ENCODE assay signal across 31 cellular contexts in the genomic region with DNA sequence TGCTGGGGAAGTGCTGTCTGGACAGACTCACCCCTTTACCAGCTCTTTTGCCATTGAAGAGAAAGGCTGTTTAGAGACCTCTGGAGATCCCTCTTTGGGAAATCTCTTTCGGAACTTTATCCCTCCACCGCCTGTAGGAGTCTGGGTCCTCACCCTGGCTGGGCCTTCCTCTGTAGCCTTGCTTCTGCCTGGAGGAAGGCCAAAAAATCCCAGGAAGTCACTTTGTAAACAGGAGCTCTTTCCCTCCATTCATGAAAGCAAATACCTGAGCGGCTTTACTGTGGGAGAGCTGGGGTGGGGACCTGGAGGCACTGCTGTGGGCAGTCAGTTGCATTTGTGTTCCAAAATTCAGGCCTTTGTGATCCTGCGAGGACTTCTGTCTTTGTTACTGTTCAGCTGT.
A peak's percentile ranks its signal among the peaks of the same experiment; 100 is the strongest.
DNase-seq lines count a peak whose midpoint lies in the region; ATAC-seq, FAIRE-seq and TF ChIP-seq lines count a peak whose summit lies in the region.
"Had no signal": no experiment of that assay in that cellular context is flagged by ENCODE, and none has a peak within 500 bp of the region (broad histone marks: within the 10 kb centered on the region; RNA-seq: fewer than 3 reads in every experiment).

No MANE protein-coding gene starts in this region.

- no peak overlapping the region for H3K56ac ChIP-seq in H1 (replicated peaks; ENCODE audit: insufficient read length, low read depth, low read length)

- TF ChIP-seq CTCF in mammary epithelial cell (conservative IDR thresholded peaks at IDR 0.05 in 1 of 2, IDR thresholded peaks at IDR 0.05 in 1 of 2; ENCODE audit: extremely low read depth in 1 of 2, insufficient read depth in 1 of 2, low read depth in 1 of 2, low read length in 2 of 2) (no peak), H1 (IDR thresholded peaks at IDR 0.05; ENCODE audit: control extremely low read depth in 1 of 3, insufficient read depth in 1 of 3, low read depth in 1 of 3, low read length in 3 of 3) (no peak)

- no peak for ATAC-seq in HG03520 (IDR thresholded peaks at IDR 0.05; ENCODE audit: unreplicated experiment)
- ATAC-seq: esophagus mucosa; foreskin keratinocyte; heart left ventricle; lower lobe of right lung; sciatic nerve; stimulated activated naive B cell treated with anti-CD40 and anti-IgM and Interleukin-4, amounts not matched to agents 10 μg/mL and 1 μg/mL and 100 μg/mL, for 72 hours had no signal

- no peak overlapping the region for H2BK120ac ChIP-seq in H1 (replicated peaks; ENCODE audit: low read depth, low read length)

- H4K8ac ChIP-seq in H1 (ENCODE audit: extremely low read depth, insufficient read depth, low read length): no peak overlapping the region

- no peaks in the 10 kb centered on the region for H3K27me3 ChIP-seq in mammary epithelial cell (ENCODE audit: insufficient read depth, low read length)
- H3K27me3 ChIP-seq in H1 (replicated peaks in 1 of 4; ENCODE audit: control insufficient read depth in 3 of 4, extremely low read depth in 1 of 4, insufficient read depth in 3 of 4, low read length in 3 of 4): no peaks in the 10 kb centered on the region
- H3K27me3 ChIP-seq: foreskin keratinocyte, heart left ventricle, suprapubic skin, uterus had no signal

- no peak overlapping the region for H3K27ac ChIP-seq in mammary epithelial cell (ENCODE audit: insufficient read depth, low read depth, low read length)
- no peak overlapping the region for H3K27ac ChIP-seq in H1 (ENCODE audit: low read depth, low read length)
- H3K27ac ChIP-seq: foreskin keratinocyte, heart left ventricle, lower lobe of right lung, suprapubic skin, uterus had no signal

- POLR2A ChIA-PET in H1 (lab: Charles Lee; ENCODE audit: partially characterized antibody): no interaction called here

- dilution Hi-C loops in mammary epithelial cell (cut with HindIII; ENCODE audit: low sequenced_read_pairs): no loop called here

- no peaks in the 10 kb centered on the region for H3K79me1 ChIP-seq in H1 (ENCODE audit: low read depth, low read length)

- H3K9ac ChIP-seq in mammary epithelial cell (ENCODE audit: insufficient read depth, low read length) (no peak overlapping the region), H1 (replicated peaks in 1 of 4; ENCODE audit: extremely low read depth in 1 of 4, low read depth in 3 of 4, low read length in 3 of 4) (no peak overlapping the region)
- H3K9ac ChIP-seq: SK-N-SH had no signal

- H2BK15ac ChIP-seq in H1 (ENCODE audit: low read length): no peak overlapping the region

- BruUV-seq in mammary epithelial cell (replicated peaks; lab: Mats Ljungman, UMichigan): no TSS peak

- no peaks in the 10 kb centered on the region for H3K23me2 ChIP-seq in H1 (ENCODE audit: low read depth, low read length)

- H3K9me3 ChIP-seq in mammary epithelial cell (replicated peaks; ENCODE audit: insufficient read depth, low read length) (no peaks in the 10 kb centered on the region), H1 (ENCODE audit: insufficient read depth in 2 of 2, low read depth in 1 of 2, low read length in 1 of 2) (peaks cover 4 to 8% of the 10 kb centered on the region in 2 experiments; a peak in 1 of 4 replicates)
- H3K9me3 ChIP-seq: lower lobe of right lung, SK-N-SH, suprapubic skin, uterus had no signal

- peak; percentile 39 to 79 for DNase-seq in T47D (ENCODE audit: low read depth in 1 of 2, low spot score in 1 of 2)
- DNase-seq in mammary epithelial cell: no peak
- peak; percentile 78 for DNase-seq in NCI-H146 treated with DMSO at 0.1 percent for 48 hours (lab: John Stamatoyannopoulos, UW; ENCODE audit: unreplicated experiment)
- no peak for DNase-seq in H1 (ENCODE audit: low read depth in 1 of 2, low spot score in 2 of 2)
- no peak for DNase-seq in iPS-NIHi11 (ENCODE audit: low spot score)
- no peak for DNase-seq in NCI-H1092 (lab: John Stamatoyannopoulos, UW)
- DNase-seq in stimulated activated CD4-positive, alpha-beta T cell treated with anti-CD3 and anti-CD28 coated beads, Interleukin-1b, Interleukin-23, amount 100 ng/mL, for 48 hours: no peak
- DNase-seq: activated CD4-positive, alpha-beta memory T cell treated with anti-CD3 and anti-CD28 coated beads for 36 hours; activated CD4-positive, CD25-positive, alpha-beta regulatory T cell treated with anti-CD3 and anti-CD28 coated beads, Interleukin-2, amount 50 U/mL, for 72 hours; CD4-positive, alpha-beta memory T cell; DMS79; effector memory CD4-positive, alpha-beta T cell; foreskin keratinocyte; heart left ventricle; lower lobe of right lung; MV-4-11; NCI-H1694 treated with DMSO at 0.1 percent for 48 hours; NCI-H2227 treated with DMSO at 0.1 percent for 48 hours; posterior cingulate gyrus; SK-N-SH; stimulated activated CD4-positive, alpha-beta T cell treated with anti-CD3 and anti-CD28 coated beads, Interleukin-12 subunit alpha, Interleukin-12 subunit beta, amount 100 ng/mL, for 4 hours; stimulated activated CD4-positive, alpha-beta T cell treated with anti-CD3 and anti-CD28 coated beads, Interleukin-4, amount 100 ng/mL, for 24 hours; stimulated activated naive B cell treated with anti-CD40 and anti-IgM and Interleukin-4, amounts not matched to agents 10 μg/mL and 1 μg/mL and 100 μg/mL, for 72 hours; uterus had no signal

- H2BK20ac ChIP-seq in H1 (ENCODE audit: low read length): no peak overlapping the region

- FAIRE-seq in H1 (lab: Jason Lieb, UNC): no peak
- FAIRE-seq: A204.1, colon, GM19239 had no signal

- no peaks in the 10 kb centered on the region for H3K36me3 ChIP-seq in mammary epithelial cell (ENCODE audit: insufficient read depth, low read length)
- no peaks in the 10 kb centered on the region for H3K36me3 ChIP-seq in H1 (ENCODE audit: control insufficient read depth in 2 of 4, insufficient read depth in 4 of 4, low read length in 3 of 4)
- H3K36me3 ChIP-seq: heart left ventricle, lower lobe of right lung, suprapubic skin, uterus had no signal

- 64% methylated on average over 4 of the region's 4 CpGs for WGBS in mammary epithelial cell (ENCODE audit: low coverage, missing lambda C conversion rate)
- 51% methylated on average over 4 of the region's 4 CpGs; no CpG with 5 or more reads in 1 of the 2 experiments for WGBS in H1 (ENCODE audit: extremely low coverage in 1 of 2, insufficient coverage in 1 of 2, insufficient read length in 1 of 2, insufficient replicate concordance in 2 of 2, low coverage in 1 of 2, low lambda C conversion rate in 2 of 2, missing lambda C conversion rate in 1 of 2), 2 experiments

- H3K79me2 ChIP-seq in mammary epithelial cell (ENCODE audit: insufficient read depth, low read length) (no peaks in the 10 kb centered on the region), H1 (ENCODE audit: control insufficient read depth in 1 of 2, insufficient read depth in 2 of 2, low read length in 2 of 2) (no peaks in the 10 kb centered on the region)

- H3K18ac ChIP-seq in H1 (ENCODE audit: extremely low read depth, low read length): no peak overlapping the region

- no peak overlapping the region for H2BK5ac ChIP-seq in H1 (ENCODE audit: low read depth, low read length)

- TF ChIP-seq RAD21 in H1 (IDR thresholded peaks at IDR 0.05 in 1 of 2, conservative IDR thresholded peaks at IDR 0.05 in 1 of 2; ENCODE audit: low read depth in 2 of 2, low read length in 2 of 2): no peak

- no peak for TF ChIP-seq EP300 in H1 (IDR thresholded peaks at IDR 0.05; ENCODE audit: borderline replicate concordance in 1 of 2, low read depth in 2 of 2, low read length in 2 of 2)

- no peak overlapping the region for H2AK5ac ChIP-seq in H1 (ENCODE audit: low read depth, low read length)

- no peak overlapping the region for H3K4me2 ChIP-seq in mammary epithelial cell (ENCODE audit: insufficient read depth, low read depth, low read length)
- no peak overlapping the region; a peak in 1 of 4 replicates for H3K4me2 ChIP-seq in H1 (ENCODE audit: insufficient read depth in 1 of 2, low read depth in 2 of 2, low read length in 2 of 2)
- H3K4me2 ChIP-seq: SK-N-SH had no signal

- H2AFZ ChIP-seq in mammary epithelial cell (ENCODE audit: low read depth, low read length) (no peak overlapping the region), H1 (ENCODE audit: low read length) (no peak overlapping the region)

- H3K4me3 ChIP-seq in mammary epithelial cell (replicated peaks in 1 of 3; ENCODE audit: insufficient read depth in 1 of 3, low read depth in 2 of 3, low read length in 3 of 3) (no peak overlapping the region), H1 (ENCODE audit: extremely low read depth in 1 of 4, insufficient read depth in 2 of 4, low read depth in 3 of 4, low read length in 4 of 4) (no peak overlapping the region)
- H3K4me3 ChIP-seq: heart left ventricle, lower lobe of right lung, suprapubic skin, uterus had no signal

- no peaks in the 10 kb centered on the region for H4K20me1 ChIP-seq in mammary epithelial cell (ENCODE audit: insufficient read depth, low read length)
- H4K20me1 ChIP-seq in H1 (replicated peaks in 1 of 2; ENCODE audit: control insufficient read depth in 1 of 2, insufficient read depth in 2 of 2, low read length in 2 of 2): no peaks in the 10 kb centered on the region

- H3K14ac ChIP-seq in H1 (ENCODE audit: insufficient read length): no peak overlapping the region

- H4K91ac ChIP-seq in H1 (replicated peaks; ENCODE audit: insufficient read length, low read length): no peak overlapping the region

- intact Hi-C loops in mammary epithelial cell (cut with micrococcal nuclease): no loop called here

- CTCF ChIA-PET in mammary epithelial cell (lab: Charles Lee; ENCODE audit: low non-redundant PET): no interaction called here
- CTCF ChIA-PET in H1 (lab: Charles Lee; ENCODE audit: partially characterized antibody): interaction anchor here (0.8 to 1.2 kb wide), 2 partner anchors 14 to 466 kb away, joined by 3 read pairs; no protein-coding TSS in a partner anchor

- in situ Hi-C loops in T47D (cut with HindIII; ENCODE audit: low pct_unique_long_range_greater_than_20kb, low sequenced_read_pairs) (no loop called here), mammary epithelial cell (cut with MboI; ENCODE audit: low sequenced_read_pairs in 2 of 2) (no loop called here)

- no peak overlapping the region for H4K5ac ChIP-seq in H1 (ENCODE audit: insufficient read length, low read depth, low read length)

- no peaks in the 10 kb centered on the region for H3K4me1 ChIP-seq in mammary epithelial cell (ENCODE audit: insufficient read depth, low read length)
- peaks cover 0 to 3% (median 0%) of the 10 kb centered on the region in 4 experiments; a peak in 1 of 7 replicates for H3K4me1 ChIP-seq in H1 (replicated peaks in 1 of 4; ENCODE audit: control insufficient read depth in 3 of 4, insufficient read depth in 4 of 4, low read length in 3 of 4)
- H3K4me1 ChIP-seq: foreskin keratinocyte, heart left ventricle, lower lobe of right lung, suprapubic skin, uterus had no signal

- no peak for TF ChIP-seq POLR2A in H1 (IDR thresholded peaks at IDR 0.05; ENCODE audit: control extremely low read depth in 1 of 2, low read depth in 2 of 2, low read length in 2 of 2)

- no peak overlapping the region for H3K4ac ChIP-seq in H1 (replicated peaks; ENCODE audit: insufficient read length, low read depth, low read length)

- 0 out of 2 replicates have a peak overlapping the region, but pooled peaks have one; percentile 9 for H2BK12ac ChIP-seq in H1 (ENCODE audit: low read depth, low read length)

- H3K23ac ChIP-seq in H1 (ENCODE audit: insufficient read length): no peak overlapping the region

TF ChIP-seq in H1, 55 proteins besides CTCF, POLR2A, EP300 and RAD21 (continues in another document):
- TF ChIP-seq HDAC2 (IDR thresholded peaks at IDR 0.05; ENCODE audit: borderline replicate concordance in 1 of 2, low read depth in 2 of 2, low read length in 2 of 2): no peak

Comparison
In these comparisons a context has a peak if more than half of its experiments do, and no peak if none do; other contexts are left out.
1. DNase-seq: peak in T47D (2 of 2) and NCI-H146 treated with DMSO at 0.1 percent for 48 hours (single experiment); none in mammary epithelial cell (single experiment), H1 (0 of 2), iPS-NIHi11 (single experiment), NCI-H1092 (single experiment) and stimulated activated CD4-positive, alpha-beta T cell treated with anti-CD3 and anti-CD28 coated beads, Interleukin-1b, Interleukin-23, amount 100 ng/mL, for 48 hours (single experiment).